In genomic region chr11:1153951-1154487, GRCh38 we compare ENCODE assay signal across 2 cellular contexts.
TF ChIP-seq lines count a peak whose summit lies in the region.

No MANE protein-coding gene starts in this region.

TF ChIP-seq in H1, 55 proteins besides CTCF, POLR2A, EP300 and RAD21 (continued from another document and continues in another):
- TF ChIP-seq E2F6 (IDR thresholded peaks at IDR 0.05): no peak
- no peak for TF ChIP-seq GABPA (IDR thresholded peaks at IDR 0.05; ENCODE audit: borderline replicate concordance, insufficient read depth, low read length)
- no peak for TF ChIP-seq HDAC6 (IDR thresholded peaks at IDR 0.05; ENCODE audit: low read depth, low read length)
- no peak for TF ChIP-seq CBX5 (IDR thresholded peaks at IDR 0.05; ENCODE audit: low read depth, low read length)
- no peak for TF ChIP-seq CREB1 (IDR thresholded peaks at IDR 0.05)
- TF ChIP-seq CEBPB (IDR thresholded peaks at IDR 0.05; ENCODE audit: low read depth, low read length): no peak
- no peak for TF ChIP-seq SAP30 (IDR thresholded peaks at IDR 0.05; ENCODE audit: insufficient read depth, insufficient replicate concordance, low read length)
- no peak for TF ChIP-seq GTF2F1 (IDR thresholded peaks at IDR 0.05; ENCODE audit: borderline replicate concordance, low read depth, low read length)
- TF ChIP-seq NANOG (IDR thresholded peaks at IDR 0.05; ENCODE audit: insufficient read depth, low read depth, low read length, poor library complexity, severe bottlenecking): no peak
- no peak for TF ChIP-seq ATF2 (IDR thresholded peaks at IDR 0.05; ENCODE audit: low read length)
- no peak for TF ChIP-seq SRF (IDR thresholded peaks at IDR 0.05; ENCODE audit: low read depth, low read length)
- no peak for TF ChIP-seq POU5F1 (IDR thresholded peaks at IDR 0.05; ENCODE audit: low read depth, low read length)
- no peak for TF ChIP-seq CHD7 (IDR thresholded peaks at IDR 0.05; ENCODE audit: insufficient replicate concordance, low read length)
- no peak for TF ChIP-seq FOSL1 (IDR thresholded peaks at IDR 0.05; ENCODE audit: insufficient read depth, low read depth, low read length)
- no peak for TF ChIP-seq PHF8 (conservative IDR thresholded peaks at IDR 0.05; ENCODE audit: low read depth, low read length)

TF ChIP-seq in WTC11, 78 proteins besides CTCF, POLR2A, EP300 and RAD21 (continued from another document):
- TF ChIP-seq USF1 (CRISPR knock-in tag; IDR thresholded peaks at IDR 0.05) (no peak), IRF2 (CRISPR knock-in tag; IDR thresholded peaks at IDR 0.05; ENCODE audit: borderline replicate concordance, low read depth) (no peak), RELA (CRISPR knock-in tag; IDR thresholded peaks at IDR 0.05; ENCODE audit: borderline replicate concordance) (no peak), USF2 (CRISPR knock-in tag; IDR thresholded peaks at IDR 0.05) (no peak), CDX4 (CRISPR knock-in tag; IDR thresholded peaks at IDR 0.05; ENCODE audit: borderline replicate concordance) (no peak), AR (CRISPR knock-in tag; IDR thresholded peaks at IDR 0.05) (no peak), GRHL2 (CRISPR knock-in tag; IDR thresholded peaks at IDR 0.05; ENCODE audit: insufficient replicate concordance, severe bottlenecking) (no peak), IRF1 (CRISPR knock-in tag; IDR thresholded peaks at IDR 0.05) (no peak)
TF ChIP-seq in WTC11: peak in this region for 0.
